8 cellular contexts compared by ENCODE assay signal in genomic region chr20:23441850-23442313, GRCh38. TPM values are rescaled to one million over a fixed set of nuclear protein-coding genes. Genes with fewer than 3 reads are reported as not detected.
DNase-seq lines count a peak whose midpoint lies in the region; ATAC-seq and TF ChIP-seq lines count a peak whose summit lies in the region.

No MANE protein-coding gene starts in this region.

- no peaks in the 10 kb centered on the region for H3K9me2 ChIP-seq in Karpas-422 (replicated peaks; ENCODE audit: insufficient read depth, low read length)

- no peak overlapping the region for H3K9ac ChIP-seq in Karpas-422 (ENCODE audit: low read length)

- no peaks in the 10 kb centered on the region for H3K27me3 Mint-ChIP-seq in Caco-2 (ENCODE audit: insufficient read depth, unreplicated experiment)

- H3K4me3 ChIP-seq in Caco-2 (ENCODE audit: low read depth, low read length) (no peak overlapping the region), Karpas-422 (ENCODE audit: low read length) (no peak overlapping the region), SJCRH30 (no peak overlapping the region)

- H3K27ac Mint-ChIP-seq in Caco-2 (ENCODE audit: unreplicated experiment): no peak overlapping the region

- intact Hi-C loops in Caco-2 (cut with micrococcal nuclease; ENCODE audit: unreplicated experiment) (loop anchor here (1.0 kb wide), 1 partner anchor 164 kb away; no protein-coding TSS in a partner anchor), Right ventricle myocardium superior (cut with DNase I) (loop anchor here (10.0 kb wide), 1 partner anchor 163 kb away; the partner anchor contains the start of gene CST9)

- H3K4me1 Mint-ChIP-seq in Caco-2 (ENCODE audit: low read depth, unreplicated experiment): no peaks in the 10 kb centered on the region

- H3K4me2 ChIP-seq in Karpas-422 (ENCODE audit: low read depth, low read length, poor library complexity, severe bottlenecking): no peak overlapping the region

- H3K36me3 ChIP-seq in Caco-2 (ENCODE audit: control insufficient read depth, insufficient read depth, low read length) (no peaks in the 10 kb centered on the region), Karpas-422 (ENCODE audit: insufficient read depth, low read length) (no peaks in the 10 kb centered on the region), SJCRH30 (no peaks in the 10 kb centered on the region)

- BruUV-seq in Caco-2 (replicated peaks; lab: Mats Ljungman, UMichigan): no TSS peak

- H3K9me3 Mint-ChIP-seq in Caco-2 (ENCODE audit: unreplicated experiment): no peaks in the 10 kb centered on the region

- H3K9me3 ChIP-seq in Caco-2: no peaks in the 10 kb centered on the region
- no peaks in the 10 kb centered on the region for H3K9me3 ChIP-seq in Karpas-422 (ENCODE audit: low read length)
- H3K9me3 ChIP-seq in SJCRH30 (replicated peaks): no peaks in the 10 kb centered on the region

- no peak overlapping the region for H3K27ac ChIP-seq in Karpas-422 (ENCODE audit: low read length)
- H3K27ac ChIP-seq in SJCRH30: no peak overlapping the region

- no peaks in the 10 kb centered on the region for H3K27me3 ChIP-seq in Caco-2 (replicated peaks; ENCODE audit: control insufficient read depth, insufficient read depth, low read length)
- H3K27me3 ChIP-seq in Karpas-422 (ENCODE audit: low read length): no peaks in the 10 kb centered on the region
- no peaks in the 10 kb centered on the region; the same call in 1 of the 2 replicates for H3K27me3 ChIP-seq in SJCRH30

- no peaks in the 10 kb centered on the region for H3K36me3 Mint-ChIP-seq in Caco-2 (ENCODE audit: insufficient read depth, unreplicated experiment)

- CTCF ChIA-PET in Caco-2 (lab: Charles Lee): interaction anchor here (0.7 to 1.0 kb wide), 5 partner anchors 25 to 1233 kb away, joined by 3 to 4 read pairs (median 3); no protein-coding TSS in a partner anchor

- ATAC-seq in GM19463 (IDR thresholded peaks at IDR 0.05; ENCODE audit: unreplicated experiment) (peak; percentile 72), Right ventricle myocardium superior (ENCODE audit: poor library complexity) (peak; percentile 87), HG02970 (IDR thresholded peaks at IDR 0.05; ENCODE audit: low FRiP score, unreplicated experiment) (no peak)

- peak; percentile 89 to 90 for TF ChIP-seq CTCF in Caco-2 (IDR thresholded peaks at IDR 0.05; ENCODE audit: insufficient read depth in 1 of 2, low read depth in 1 of 2, low read length in 1 of 2, severe bottlenecking in 1 of 2, unreplicated experiment in 1 of 2)

- DNase-seq in Caco-2 (peak; percentile 82 to 83), Karpas-422 (peak; percentile 92), SJCRH30 (peak; percentile 67 to 90), Right ventricle myocardium superior (peak; percentile 57), pons (ENCODE audit: low spot score) (peak; percentile 86)
- DNase-seq in activated naive CD4-positive, alpha-beta T cell treated with anti-CD3 and anti-CD28 coated beads, Interleukin-2, amount 50 U/mL, for 16 hours: peak; percentile 50

- H2AFZ ChIP-seq in Karpas-422 (ENCODE audit: low read length): no peak overlapping the region

- H3K4me3 Mint-ChIP-seq in Caco-2 (ENCODE audit: unreplicated experiment): no peak overlapping the region

- POLR2A ChIA-PET in Caco-2 (lab: Charles Lee): no interaction called here

- H4K20me1 ChIP-seq in Karpas-422 (ENCODE audit: insufficient read depth, low read depth, low read length): no peaks in the 10 kb centered on the region

- H3K79me2 ChIP-seq in Karpas-422 (ENCODE audit: low read length): no peaks in the 10 kb centered on the region

- H3K4me1 ChIP-seq in Caco-2 (no peaks in the 10 kb centered on the region), Karpas-422 (ENCODE audit: low read length) (no peaks in the 10 kb centered on the region), SJCRH30 (no peaks in the 10 kb centered on the region)

RNA-seq across cellular contexts. Expression of gene CSTL1, which starts 2.4 kb away (rescaled TPM):
- total RNA-seq in Caco-2 (2022): 0.91 and 0.93 TPM in 2 replicates
- not detected in 2 replicates for total RNA-seq in Karpas-422 (2014; rRNA removed; shearing (Covaris generic); ENCODE audit: low replicate concordance)
- not detected in 2 replicates for total RNA-seq in SJCRH30 (2014; rRNA removed; shearing (Covaris generic))
- not detected for total RNA-seq in Right ventricle myocardium superior

RNA-seq across cellular contexts. Expression of gene CST11, which starts 10.8 kb away (rescaled TPM):
- total RNA-seq in Caco-2 (2022) (not detected in 2 replicates), Right ventricle myocardium superior (not detected)
- not detected in 2 replicates for total RNA-seq in Karpas-422 (2014; rRNA removed; shearing (Covaris generic); ENCODE audit: low replicate concordance)
- total RNA-seq in SJCRH30 (2014; rRNA removed; shearing (Covaris generic)): not detected in 2 replicates

RNA-seq across cellular contexts. Expression of gene NAPB, which starts 20.6 kb away (rescaled TPM):
- 9.4 and 10.1 TPM in 2 replicates for total RNA-seq in Caco-2 (2022)
- 32.6 and 35.1 TPM in 2 replicates for total RNA-seq in Karpas-422 (2014; rRNA removed; shearing (Covaris generic); ENCODE audit: low replicate concordance)
- 7.1 and 11.3 TPM in 2 replicates for total RNA-seq in SJCRH30 (2014; rRNA removed; shearing (Covaris generic))
- total RNA-seq in Right ventricle myocardium superior: 4.2 TPM

RNA-seq across cellular contexts. Expression of gene CST8, which starts 49.0 kb away (rescaled TPM):
- not detected in 2 replicates for total RNA-seq in Caco-2 (2022)
- total RNA-seq in Karpas-422 (2014; rRNA removed; shearing (Covaris generic); ENCODE audit: low replicate concordance): not detected in 2 replicates
- not detected in 2 replicates for total RNA-seq in SJCRH30 (2014; rRNA removed; shearing (Covaris generic))
- not detected for total RNA-seq in Right ventricle myocardium superior
